Comparison of ENCODE assay signal across 8 cellular contexts in the genomic region with DNA sequence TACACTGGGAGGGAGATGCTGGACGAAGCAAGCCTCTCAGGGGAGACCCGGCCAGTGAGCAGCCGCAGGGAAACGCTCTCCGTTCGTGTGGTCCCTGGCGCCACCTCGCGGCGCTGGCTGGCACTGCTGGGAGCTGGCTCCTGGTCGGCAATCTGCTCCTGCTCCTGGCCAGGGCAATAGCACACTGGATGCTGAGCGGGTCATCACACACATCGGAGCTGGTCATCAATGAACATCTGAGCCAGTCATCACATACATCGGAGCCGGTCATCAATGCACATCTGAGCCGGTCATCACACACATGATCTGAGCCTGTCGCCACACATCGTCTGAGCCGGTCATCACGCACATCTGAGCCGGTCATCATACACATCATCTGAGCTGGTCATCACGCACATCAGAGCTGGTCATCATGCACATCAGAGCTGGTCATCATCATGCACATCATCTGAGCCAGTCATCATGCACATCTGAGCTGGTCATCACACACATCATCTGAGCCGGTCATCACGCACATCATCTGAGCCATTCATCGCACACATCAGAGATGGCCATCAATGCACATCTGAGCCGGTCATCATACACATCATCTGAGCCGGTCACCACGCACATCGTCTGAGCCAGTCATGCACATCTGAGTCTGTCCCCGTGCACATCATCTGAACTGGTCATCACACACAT.
DNase-seq lines count a peak whose midpoint lies in the region; ATAC-seq and TF ChIP-seq lines count a peak whose summit lies in the region.

No MANE protein-coding gene starts in this region.

- 48 to 57% methylated on average over 25 to 30 of the region's 30 CpGs for WGBS in endodermal cell (ENCODE audit: insufficient coverage in 1 of 2, insufficient read length in 1 of 2), 2 experiments

- ATAC-seq in CD4-positive, CD25-positive, alpha-beta regulatory T cell (ENCODE audit: low read depth in 2 of 2), result peak in 1 of 2 donors; percentile 35
- no peak for ATAC-seq in GM21529 (IDR thresholded peaks at IDR 0.05; ENCODE audit: unreplicated experiment)

- H3K36me3 ChIP-seq in CD4-positive, CD25-positive, alpha-beta regulatory T cell (ENCODE audit: control insufficient read depth, insufficient read depth, low read length), result no peaks in the 10 kb centered on the region
- H3K36me3 ChIP-seq in endodermal cell (ENCODE audit: control insufficient read depth, insufficient read depth, low read length), result no peaks in the 10 kb centered on the region

- DNase-seq in CD4-positive, CD25-positive, alpha-beta regulatory T cell, result peak; percentile 32 to 48 (median 46)
- DNase-seq in HL-60 (ENCODE audit: low read depth in 1 of 2, low spot score in 1 of 2) (peak; percentile 27 to 61), NOMO-1 treated with DMSO at 0.1 percent for 48 hours (lab: John Stamatoyannopoulos, UW; ENCODE audit: unreplicated experiment) (peak; percentile 5), endodermal cell (peak; percentile 99), mesenteric fat pad (ENCODE audit: low spot score) (peak; percentile 92)
- DNase-seq in activated CD8-positive, alpha-beta memory T cell treated with anti-CD3 and anti-CD28 coated beads, Interleukin-2, amount 50 U/mL, for 4 hours, result peak; percentile 69
- DNase-seq in stimulated activated CD8-positive, alpha-beta memory T cell treated with anti-CD3 and anti-CD28 coated beads, Interleukin-4, amount 100 ng/mL, for 1 hour (ENCODE audit: low read depth in 2 of 2, low spot score in 1 of 2), result peak; percentile 21

- TF ChIP-seq CTCF in HL-60 (IDR thresholded peaks at IDR 0.05; ENCODE audit: insufficient read depth, low read length), result peak; percentile 82
- peak; percentile 96 for TF ChIP-seq CTCF in endodermal cell (conservative IDR thresholded peaks at IDR 0.05)

- H3K9me3 ChIP-seq in CD4-positive, CD25-positive, alpha-beta regulatory T cell (ENCODE audit: control insufficient read depth in 2 of 2, low read length in 2 of 2), result no peaks in the 10 kb centered on the region
- no peaks in the 10 kb centered on the region for H3K9me3 ChIP-seq in endodermal cell (ENCODE audit: control insufficient read depth, low read length)

- H3K27ac ChIP-seq in CD4-positive, CD25-positive, alpha-beta regulatory T cell (ENCODE audit: insufficient read depth, low read length, poor library complexity, severe bottlenecking), result no peak overlapping the region
- H3K27ac ChIP-seq in HL-60 (replicated peaks) (no peak overlapping the region), endodermal cell (ENCODE audit: low read depth, low read length) (no peak overlapping the region)

- no peaks in the 10 kb centered on the region for H3K4me1 ChIP-seq in CD4-positive, CD25-positive, alpha-beta regulatory T cell (ENCODE audit: control insufficient read depth, insufficient read depth, low read length, poor library complexity, severe bottlenecking)
- no peaks in the 10 kb centered on the region for H3K4me1 ChIP-seq in endodermal cell (ENCODE audit: control insufficient read depth, insufficient read depth, low read length)

- H3K4me3 ChIP-seq in CD4-positive, CD25-positive, alpha-beta regulatory T cell (ENCODE audit: low read depth, low read length), result no peak overlapping the region
- H3K4me3 ChIP-seq in HL-60 (replicated peaks; ENCODE audit: insufficient read depth, low read length), result no peak overlapping the region
- H3K4me3 ChIP-seq in endodermal cell (ENCODE audit: low read length), result no peak overlapping the region

- H3K9ac ChIP-seq in endodermal cell (ENCODE audit: extremely low read depth, low read length, poor library complexity, severe bottlenecking), result no peak overlapping the region

- H3K9me3 Mint-ChIP-seq in CD4-positive, CD25-positive, alpha-beta regulatory T cell, result no peaks in the 10 kb centered on the region
- no peaks in the 10 kb centered on the region for H3K9me3 Mint-ChIP-seq in endodermal cell

- peaks cover 18% of the 10 kb centered on the region for H3K27me3 Mint-ChIP-seq in CD4-positive, CD25-positive, alpha-beta regulatory T cell
- peaks cover 41% of the 10 kb centered on the region for H3K27me3 Mint-ChIP-seq in endodermal cell (ENCODE audit: insufficient read depth)

- peaks cover 6% of the 10 kb centered on the region for H3K27me3 ChIP-seq in CD4-positive, CD25-positive, alpha-beta regulatory T cell (ENCODE audit: control insufficient read depth, insufficient read depth, low read length)
- H3K27me3 ChIP-seq in HL-60 (ENCODE audit: insufficient read depth, poor library complexity, severe bottlenecking) (peaks cover 9% of the 10 kb centered on the region), endodermal cell (ENCODE audit: control insufficient read depth, insufficient read depth, low read length, poor library complexity, severe bottlenecking) (peaks cover 49% of the 10 kb centered on the region)

- peaks cover 0 to 2% (median 0%) of the 10 kb centered on the region in 4 donors for H3K4me1 Mint-ChIP-seq in CD4-positive, CD25-positive, alpha-beta regulatory T cell
- no peaks in the 10 kb centered on the region for H3K4me1 Mint-ChIP-seq in endodermal cell

- no peak overlapping the region for H3K4me3 Mint-ChIP-seq in CD4-positive, CD25-positive, alpha-beta regulatory T cell
- H3K4me3 Mint-ChIP-seq in endodermal cell, result no peak overlapping the region

- H3K27ac Mint-ChIP-seq in CD4-positive, CD25-positive, alpha-beta regulatory T cell, result no peak overlapping the region
- no peak overlapping the region for H3K27ac Mint-ChIP-seq in endodermal cell

- H3K36me3 Mint-ChIP-seq in CD4-positive, CD25-positive, alpha-beta regulatory T cell, result peaks cover 3% of the 10 kb centered on the region
- H3K36me3 Mint-ChIP-seq in endodermal cell (ENCODE audit: low read depth), result no peaks in the 10 kb centered on the region

Comparison
In these comparisons a context has a peak if more than half of its experiments do, and no peak if none do; other contexts are left out.
1. DNase-seq: peak in every context shown above with its lines; median percentile 99 in endodermal cell; 92 in mesenteric fat pad; 69 in activated CD8-positive, alpha-beta memory T cell treated with anti-CD3 and anti-CD28 coated beads, Interleukin-2, amount 50 U/mL, for 4 hours; 46 in CD4-positive, CD25-positive, alpha-beta regulatory T cell; 44 in HL-60; 21 in stimulated activated CD8-positive, alpha-beta memory T cell treated with anti-CD3 and anti-CD28 coated beads, Interleukin-4, amount 100 ng/mL, for 1 hour; 5 in NOMO-1 treated with DMSO at 0.1 percent for 48 hours.